Comparison of ENCODE assay signal across 28 cellular contexts in genomic region chr3:53835257-53835656, GRCh38. TPM values are rescaled to one million over a fixed set of nuclear protein-coding genes. Genes with fewer than 3 reads are reported as not detected.
"Had no signal": no experiment of that assay in that cellular context is flagged by ENCODE, and none has a peak within 500 bp of the region (broad histone marks: within the 10 kb centered on the region; RNA-seq: fewer than 3 reads in every experiment).

No MANE protein-coding gene starts in this region.

- H3K4me3 ChIP-seq: coronary artery, lung, skin epidermis, spleen, testis, tibial artery had no signal

- H3K27ac ChIP-seq: coronary artery, skin epidermis, testis, tibial artery had no signal

- FAIRE-seq: endometrium, frontal cortex, keratinocyte had no signal

- H3K4me1 Mint-ChIP-seq: central memory CD8-positive, alpha-beta T cell; memory B cell; naive B cell; stimulated activated memory B cell treated with anti-CD40 and anti-IgM and Interleukin-4, amounts not matched to agents 10 μg/mL and 1 μg/mL and 100 μg/mL, for 72 hours had no signal

- DNase-seq: dermis blood vessel endothelial cell; effector memory CD4-positive, alpha-beta T cell; erythroblast; hypothalamus; immature natural killer cell; naive B cell; nucleus accumbens; retina; spleen; stimulated activated CD4-positive, alpha-beta T cell treated with anti-CD3 and anti-CD28 coated beads, Interleukin-4, amount 100 ng/mL, for 4 hours; stimulated activated naive CD8-positive, alpha-beta T cell treated with anti-CD3 and anti-CD28 coated beads, Interleukin-15, Interleukin-2, amounts not matched to agents 100 U/mL and 50 U/mL, for 24 hours; substantia nigra had no signal

- H3K27me3 ChIP-seq: spleen, testis, tibial artery had no signal

- H3K4me3 Mint-ChIP-seq: central memory CD8-positive, alpha-beta T cell; immature natural killer cell; memory B cell; naive B cell; natural killer cell treated with Interleukin-12 subunit alpha and Interleukin-12 subunit beta and Interleukin-15 and Interleukin-18, amount 100 ng/mL, for 72 hours; neural crest cell; stimulated activated memory B cell treated with anti-CD40 and anti-IgM and Interleukin-4, amounts not matched to agents 10 μg/mL and 1 μg/mL and 100 μg/mL, for 72 hours; type B pancreatic cell had no signal

- H3K27ac Mint-ChIP-seq: immature natural killer cell; memory B cell; naive B cell; natural killer cell treated with Interleukin-12 subunit alpha and Interleukin-12 subunit beta and Interleukin-15 and Interleukin-18, amount 100 ng/mL, for 72 hours; stimulated activated memory B cell treated with anti-CD40 and anti-IgM and Interleukin-4, amounts not matched to agents 10 μg/mL and 1 μg/mL and 100 μg/mL, for 72 hours; type B pancreatic cell had no signal

- H3K36me3 ChIP-seq: spleen had no signal

- H3K4me1 ChIP-seq: testis, tibial artery had no signal

- H3K36me3 Mint-ChIP-seq: immature natural killer cell; memory B cell; naive B cell; natural killer cell treated with Interleukin-12 subunit alpha and Interleukin-12 subunit beta and Interleukin-15 and Interleukin-18, amount 100 ng/mL, for 72 hours had no signal

- H3K9me3 ChIP-seq: spleen, testis, tibial artery had no signal

- H3K27me3 Mint-ChIP-seq: natural killer cell treated with Interleukin-12 subunit alpha and Interleukin-12 subunit beta and Interleukin-15 and Interleukin-18, amount 100 ng/mL, for 72 hours; type B pancreatic cell had no signal

- ATAC-seq: natural killer cell treated with Interleukin-12 subunit alpha and Interleukin-12 subunit beta and Interleukin-15 and Interleukin-18, amount 100 ng/mL, for 72 hours; sciatic nerve; stimulated activated memory B cell treated with anti-CD40 and anti-IgM and Interleukin-4, amounts not matched to agents 10 μg/mL and 1 μg/mL and 100 μg/mL, for 72 hours; stimulated activated naive CD8-positive, alpha-beta T cell treated with anti-CD3 and anti-CD28 coated beads, Interleukin-15, Interleukin-2, amounts not matched to agents 100 U/mL and 50 U/mL, for 24 hours had no signal

- H3K9me3 Mint-ChIP-seq: central memory CD8-positive, alpha-beta T cell; immature natural killer cell; memory B cell; naive B cell; natural killer cell treated with Interleukin-12 subunit alpha and Interleukin-12 subunit beta and Interleukin-15 and Interleukin-18, amount 100 ng/mL, for 72 hours; neural crest cell; stimulated activated memory B cell treated with anti-CD40 and anti-IgM and Interleukin-4, amounts not matched to agents 10 μg/mL and 1 μg/mL and 100 μg/mL, for 72 hours; type B pancreatic cell had no signal

RNA-seq across cellular contexts. Expression of gene CHDH, which starts 11.0 kb away (rescaled TPM):
- polyA plus RNA-seq: immature natural killer cell, keratinocyte had no signal

RNA-seq across cellular contexts. Expression of gene IL17RB, which starts 11.1 kb away (rescaled TPM):
- total RNA-seq: dermis blood vessel endothelial cell, pulmonary artery endothelial cell had no signal
- polyA plus RNA-seq: keratinocyte had no signal
